ENCODE assay signal across 10 cellular contexts in the genomic region with DNA sequence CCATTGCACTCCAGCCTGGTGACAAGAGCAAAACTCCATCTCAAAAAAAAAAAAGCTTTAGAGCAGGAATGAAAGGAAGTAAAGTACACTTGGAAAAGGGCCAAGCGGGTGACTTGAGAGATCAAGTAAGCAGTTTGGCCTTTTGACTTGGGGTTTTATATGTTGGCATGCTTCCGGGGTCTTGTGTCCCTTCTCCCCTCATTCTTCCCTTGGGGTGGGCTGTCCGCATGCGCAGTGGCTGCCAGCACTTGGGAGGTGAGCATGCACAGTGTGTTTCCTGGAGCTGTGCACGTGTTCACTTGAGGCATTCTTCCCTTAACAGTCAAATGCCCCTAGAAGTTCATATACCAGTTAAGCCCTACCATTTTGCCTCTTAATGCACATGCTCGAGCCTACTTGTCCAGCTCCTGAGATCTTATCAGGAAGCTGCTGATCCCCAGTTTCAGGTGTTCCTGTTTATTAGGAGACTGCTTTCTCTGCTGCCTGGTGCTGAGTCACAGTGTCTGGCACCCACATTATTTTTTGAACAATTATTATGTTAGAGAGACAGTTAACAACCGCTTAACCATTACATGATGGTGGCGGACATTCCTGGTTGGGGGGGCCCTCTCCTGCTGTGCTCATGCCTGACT. TPM values are rescaled to one million over a fixed set of nuclear protein-coding genes. Genes with fewer than 3 reads are reported as not detected.
DNase-seq lines count a peak whose midpoint lies in the region; ATAC-seq and TF ChIP-seq lines count a peak whose summit lies in the region.
"Had no signal": no experiment of that assay in that cellular context is flagged by ENCODE, and none has a peak within 500 bp of the region (broad histone marks: within the 10 kb centered on the region; RNA-seq: fewer than 3 reads in every experiment).

No MANE protein-coding gene starts in this region.

- no peak overlapping the region for H3K27ac ChIP-seq in hepatocyte
- peak overlapping the region; percentile 18 for H3K27ac ChIP-seq in thymus (ENCODE audit: low read depth)

- no peaks in the 10 kb centered on the region for H3K9me3 ChIP-seq in hepatocyte (ENCODE audit: low read depth)
- H3K9me3 ChIP-seq in thymus (ENCODE audit: control insufficient read depth): no peaks in the 10 kb centered on the region

- peaks cover 25% of the 10 kb centered on the region for H3K4me1 Mint-ChIP-seq in activated CD4-positive, alpha-beta T cell treated with anti-CD3 and anti-CD28 coated beads, Interleukin-2, amount 10 ng/mL, durations not matched to agents 24 days and 14 days

- no peaks in the 10 kb centered on the region for H3K4me1 ChIP-seq in hepatocyte (ENCODE audit: insufficient read depth)
- peaks cover 2% of the 10 kb centered on the region for H3K4me1 ChIP-seq in thymus (ENCODE audit: control insufficient read depth, insufficient read depth, low read length)

- no peak overlapping the region for H3K4me2 ChIP-seq in hepatocyte

- H3K27me3 ChIP-seq in hepatocyte (no peaks in the 10 kb centered on the region), thymus (ENCODE audit: control insufficient read depth, insufficient read depth) (no peaks in the 10 kb centered on the region)

- H3K4me3 ChIP-seq in hepatocyte (no peak overlapping the region), thymus (ENCODE audit: low read length) (no peak overlapping the region)

- H3K4me3 Mint-ChIP-seq in activated CD4-positive, alpha-beta T cell treated with anti-CD3 and anti-CD28 coated beads, Interleukin-2, amount 10 ng/mL, durations not matched to agents 24 days and 14 days: peak overlapping the region; percentile 64

- no peaks in the 10 kb centered on the region for H3K36me3 Mint-ChIP-seq in activated CD4-positive, alpha-beta T cell treated with anti-CD3 and anti-CD28 coated beads, Interleukin-2, amount 10 ng/mL, durations not matched to agents 24 days and 14 days (ENCODE audit: low read depth)
- H3K36me3 Mint-ChIP-seq: CD8-positive, alpha-beta memory T cell had no signal

- H2AFZ ChIP-seq in hepatocyte: no peak overlapping the region

- H3K27me3 Mint-ChIP-seq in activated CD4-positive, alpha-beta T cell treated with anti-CD3 and anti-CD28 coated beads, Interleukin-2, amount 10 ng/mL, durations not matched to agents 24 days and 14 days: peaks cover 2% of the 10 kb centered on the region

- intact Hi-C loops in activated CD4-positive, alpha-beta T cell treated with anti-CD3 and anti-CD28 coated beads, Interleukin-2, amount 10 ng/mL, durations not matched to agents 24 days and 14 days (cut with micrococcal nuclease): no loop called here

- H3K9me3 Mint-ChIP-seq in activated CD4-positive, alpha-beta T cell treated with anti-CD3 and anti-CD28 coated beads, Interleukin-2, amount 10 ng/mL, durations not matched to agents 24 days and 14 days: no peaks in the 10 kb centered on the region
- H3K9me3 Mint-ChIP-seq: CD8-positive, alpha-beta memory T cell had no signal

- H3K27ac Mint-ChIP-seq in activated CD4-positive, alpha-beta T cell treated with anti-CD3 and anti-CD28 coated beads, Interleukin-2, amount 10 ng/mL, durations not matched to agents 24 days and 14 days: no peak overlapping the region

- H3K36me3 ChIP-seq in hepatocyte (replicated peaks; ENCODE audit: insufficient read depth, low read depth) (no peaks in the 10 kb centered on the region), thymus (ENCODE audit: control insufficient read depth, insufficient read depth) (no peaks in the 10 kb centered on the region)

- TF ChIP-seq CTCF in hepatocyte (IDR thresholded peaks at IDR 0.05; ENCODE audit: poor library complexity) (no peak), GM13977 (IDR thresholded peaks at IDR 0.05; ENCODE audit: extremely low read depth, insufficient read depth, missing control alignments) (no peak), omental fat pad (IDR thresholded peaks at IDR 0.05) (no peak)

- 48% methylated on average over 8 of the region's 8 CpGs for WGBS in hepatocyte (ENCODE audit: low lambda C conversion rate, missing lambda C conversion rate)
- 28% methylated on average over 8 of the region's 8 CpGs for WGBS in thymus

- in situ Hi-C loops in GM13977 (cut with MboI; ENCODE audit: low pct_unique_long_range_greater_than_20kb, low sequenced_read_pairs, unreplicated experiment): loop anchor here (10.0 kb wide), 1 partner anchor 383 kb away; the partner anchor contains the start of gene RAPGEF1

- no peak for DNase-seq in activated CD4-positive, alpha-beta T cell treated with anti-CD3 and anti-CD28 coated beads, Interleukin-2, amount 10 ng/mL, durations not matched to agents 24 days and 14 days
- no peak for DNase-seq in activated CD4-positive, alpha-beta T cell treated with anti-CD3 and anti-CD28 coated beads, Interleukin-2, amount 50 U/mL, for 4 hours
- DNase-seq in activated CD4-positive, alpha-beta T cell treated with anti-CD3 and anti-CD28 coated beads, Interleukin-2, amount 50 U/mL, for 1 hour: peak; percentile 5
- DNase-seq in hepatocyte (ENCODE audit: low spot score) (peak; percentile 57), middle frontal gyrus (ENCODE audit: extremely low spot score, low spot score) (no peak), GM13977 (ENCODE audit: low spot score) (no peak), omental fat pad (ENCODE audit: low spot score) (no peak)
- DNase-seq: NCI-H2081 had no signal

- no peaks in the 10 kb centered on the region for H4K20me1 ChIP-seq in hepatocyte (ENCODE audit: insufficient read depth, poor library complexity, severe bottlenecking)

- no peak for ATAC-seq in omental fat pad (ENCODE audit: low FRiP score)

- no peaks in the 10 kb centered on the region for H3K9me2 ChIP-seq in hepatocyte (replicated peaks; ENCODE audit: insufficient read depth)

- no peaks in the 10 kb centered on the region for H3K79me2 ChIP-seq in hepatocyte

RNA-seq across cellular contexts. Expression of gene PRRC2B, which starts 32.6 kb away (rescaled TPM):
- 114 and 128 TPM in 2 replicates for total RNA-seq in activated CD4-positive, alpha-beta T cell treated with anti-CD3 and anti-CD28 coated beads, Interleukin-2, amount 10 ng/mL, durations not matched to agents 24 days and 14 days
- total RNA-seq in hepatocyte: 76.8 and 118 TPM in 2 replicates
- polyA plus RNA-seq in hepatocyte: 44.6 and 48.2 TPM in 2 replicates
- polyA plus RNA-seq in thymus: 73.5 TPM
- 100 to 1,000 TPM in 2 of 4 donors, 10 to 100 TPM in 2; 80.7 to 126 (median 100) TPM for total RNA-seq in omental fat pad

Comparison
In these comparisons a context has a peak if more than half of its experiments do, and no peak if none do; other contexts are left out.
1. DNase-seq: peak in activated CD4-positive, alpha-beta T cell treated with anti-CD3 and anti-CD28 coated beads, Interleukin-2, amount 50 U/mL, for 1 hour (single experiment) and hepatocyte (single experiment); none in activated CD4-positive, alpha-beta T cell treated with anti-CD3 and anti-CD28 coated beads, Interleukin-2, amount 10 ng/mL, durations not matched to agents 24 days and 14 days (single experiment), activated CD4-positive, alpha-beta T cell treated with anti-CD3 and anti-CD28 coated beads, Interleukin-2, amount 50 U/mL, for 4 hours (0 of 2), middle frontal gyrus (single experiment), GM13977 (single experiment) and omental fat pad (single experiment).